Comparison of ENCODE assay signal across 18 cellular contexts in the genomic region with DNA sequence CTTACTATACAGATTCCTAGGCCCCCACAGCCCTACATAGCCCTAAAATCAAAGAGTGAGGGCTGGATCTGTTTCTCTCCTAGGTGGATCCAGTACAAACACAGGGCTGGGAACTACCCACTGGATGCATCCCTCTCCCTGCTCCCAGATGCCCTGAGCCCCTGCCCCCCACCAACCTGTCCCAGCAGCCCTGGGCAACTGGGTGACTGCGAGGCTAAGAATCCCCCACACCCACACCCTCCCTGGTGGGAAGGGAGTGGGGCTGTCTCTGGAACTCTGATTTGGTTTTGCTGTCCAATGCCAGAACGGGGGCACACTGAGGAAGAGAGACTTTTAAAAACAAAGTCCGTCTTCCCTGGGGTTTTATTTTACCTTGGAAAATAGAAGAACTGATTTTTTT.
A peak's percentile ranks its signal among the peaks of the same experiment; 100 is the strongest.
DNase-seq lines count a peak whose midpoint lies in the region; ATAC-seq and TF ChIP-seq lines count a peak whose summit lies in the region.
"Had no signal": no experiment of that assay in that cellular context is flagged by ENCODE, and none has a peak within 500 bp of the region (broad histone marks: within the 10 kb centered on the region; RNA-seq: fewer than 3 reads in every experiment).

No MANE protein-coding gene starts in this region.

- WGBS in right cardiac atrium: 89% methylated on average over 3 of the region's 3 CpGs

- H3K27me3 ChIP-seq in right cardiac atrium (ENCODE audit: control insufficient read depth, insufficient read depth) (no peaks in the 10 kb centered on the region), PC-3 (ENCODE audit: low read length) (no peaks in the 10 kb centered on the region)
- H3K27me3 ChIP-seq: heart left ventricle had no signal

- H3F3A ChIP-seq in PC-3 (ENCODE audit: low read length, unreplicated experiment): no peaks in the 10 kb centered on the region

- H3K27me3 Mint-ChIP-seq in activated naive CD8-positive, alpha-beta T cell treated with anti-CD3 and anti-CD28 coated beads, Interleukin-2, amount 10 ng/mL, durations not matched to agents 7 days and 5 days: no peaks in the 10 kb centered on the region
- H3K27me3 Mint-ChIP-seq in nephron (ENCODE audit: low read depth): no peaks in the 10 kb centered on the region
- H3K27me3 Mint-ChIP-seq: type B pancreatic cell had no signal

- ATAC-seq in right cardiac atrium: no peak
- ATAC-seq in Right ventricle myocardium superior (ENCODE audit: poor library complexity): no peak
- ATAC-seq in activated naive CD8-positive, alpha-beta T cell treated with anti-CD3 and anti-CD28 coated beads, Interleukin-2, amount 10 ng/mL, durations not matched to agents 7 days and 5 days (ENCODE audit: low read depth): no peak
- no peak for ATAC-seq in PC-3
- no peak for ATAC-seq in GM19328 (IDR thresholded peaks at IDR 0.05; ENCODE audit: unreplicated experiment)
- ATAC-seq: heart left ventricle, K562 had no signal

- H3K27ac ChIP-seq in right cardiac atrium (ENCODE audit: low read length) (no peak overlapping the region), PC-3 (ENCODE audit: low read length) (no peak overlapping the region)

- H3K4me1 ChIP-seq in right cardiac atrium (ENCODE audit: control insufficient read depth, insufficient read depth, low read length) (peaks cover 15% of the 10 kb centered on the region), PC-3 (ENCODE audit: insufficient read depth, low read length) (peaks cover 43% of the 10 kb centered on the region)

- POLR2A ChIA-PET in activated naive CD8-positive, alpha-beta T cell treated with anti-CD3 and anti-CD28 coated beads, Interleukin-2, amount 10 ng/mL, durations not matched to agents 7 days and 5 days (lab: Charles Lee): no interaction called here
- POLR2A ChIA-PET in PC-3 (lab: Charles Lee; ENCODE audit: unreplicated experiment): no interaction called here

- no peak overlapping the region for H3K4me2 ChIP-seq in PC-3 (ENCODE audit: low read length)

- H3K9me3 Mint-ChIP-seq in activated naive CD8-positive, alpha-beta T cell treated with anti-CD3 and anti-CD28 coated beads, Interleukin-2, amount 10 ng/mL, durations not matched to agents 7 days and 5 days: no peaks in the 10 kb centered on the region
- no peaks in the 10 kb centered on the region for H3K9me3 Mint-ChIP-seq in nephron
- H3K9me3 Mint-ChIP-seq: activated T-helper 2 cell treated with anti-CD3 and anti-CD28 coated beads, Interferon-gamma antibody, Interleukin-2, Interleukin-4, amounts not matched to agents 10 μg/mL and 5 μg/mL and 100 μg/mL, durations not matched to agents 14 hours and 24 hours and 36 hours; type B pancreatic cell had no signal

- no peak overlapping the region for H3K9ac ChIP-seq in PC-3 (ENCODE audit: low read length)

- no peaks in the 10 kb centered on the region for H3K36me3 Mint-ChIP-seq in activated naive CD8-positive, alpha-beta T cell treated with anti-CD3 and anti-CD28 coated beads, Interleukin-2, amount 10 ng/mL, durations not matched to agents 7 days and 5 days
- H3K36me3 Mint-ChIP-seq in nephron (ENCODE audit: low read depth): no peaks in the 10 kb centered on the region

- CTCF ChIA-PET in PC-3 (lab: Charles Lee): no interaction called here

- H3K4me1 Mint-ChIP-seq in activated naive CD8-positive, alpha-beta T cell treated with anti-CD3 and anti-CD28 coated beads, Interleukin-2, amount 10 ng/mL, durations not matched to agents 7 days and 5 days: peaks cover 64% of the 10 kb centered on the region
- H3K4me1 Mint-ChIP-seq in nephron: peaks cover 83% of the 10 kb centered on the region

- H3K9me3 ChIP-seq in right cardiac atrium (ENCODE audit: control insufficient read depth, low read length): no peaks in the 10 kb centered on the region
- H3K9me3 ChIP-seq in PC-3 (ENCODE audit: low read length): no peaks in the 10 kb centered on the region
- H3K9me3 ChIP-seq: heart left ventricle had no signal

- intact Hi-C loops in right cardiac atrium (cut with DNase I): loop anchor here in 1 of 4 donors (10.0 kb wide), 1 partner anchor 107 kb away; no protein-coding TSS in a partner anchor
- intact Hi-C loops in Right ventricle myocardium superior (cut with DNase I): loop anchor here (10.0 kb wide), 1 partner anchor 107 kb away; no protein-coding TSS in a partner anchor
- intact Hi-C loops in PC-3 (cut with micrococcal nuclease): no loop called here

- peak overlapping the region; percentile 71 for H3K27ac Mint-ChIP-seq in activated naive CD8-positive, alpha-beta T cell treated with anti-CD3 and anti-CD28 coated beads, Interleukin-2, amount 10 ng/mL, durations not matched to agents 7 days and 5 days
- H3K27ac Mint-ChIP-seq in nephron: peak overlapping the region; percentile 62 to 83 (median 68)
- H3K27ac Mint-ChIP-seq: activated T-helper 2 cell treated with anti-CD3 and anti-CD28 coated beads, Interferon-gamma antibody, Interleukin-2, Interleukin-4, amounts not matched to agents 10 μg/mL and 5 μg/mL and 100 μg/mL, durations not matched to agents 14 hours and 24 hours and 36 hours; type B pancreatic cell had no signal

- H3K9me2 ChIP-seq in PC-3 (replicated peaks; ENCODE audit: low read length): no peaks in the 10 kb centered on the region

- H3K36me3 ChIP-seq in PC-3 (ENCODE audit: low read depth, low read length): no peaks in the 10 kb centered on the region
- H3K36me3 ChIP-seq: heart left ventricle had no signal

- H3K4me3 Mint-ChIP-seq in activated naive CD8-positive, alpha-beta T cell treated with anti-CD3 and anti-CD28 coated beads, Interleukin-2, amount 10 ng/mL, durations not matched to agents 7 days and 5 days: no peak overlapping the region
- no peak overlapping the region for H3K4me3 Mint-ChIP-seq in nephron
- H3K4me3 Mint-ChIP-seq: type B pancreatic cell had no signal

- H3K4me3 ChIP-seq in right cardiac atrium (ENCODE audit: low read length): no peak overlapping the region
- H3K4me3 ChIP-seq in PC-3 (ENCODE audit: low read length): no peak overlapping the region
- H3K4me3 ChIP-seq: heart left ventricle, K562 had no signal

- DNase-seq in right cardiac atrium (peak in 2 of 3 donors; percentile 9 to 32), Right ventricle myocardium superior (no peak), PC-3 (no peak), GDM1 (lab: John Stamatoyannopoulos, UW) (no peak)
- peak; percentile 17 for DNase-seq in activated naive CD8-positive, alpha-beta T cell treated with anti-CD3 and anti-CD28 coated beads, Interleukin-2, amount 10 ng/mL, durations not matched to agents 7 days and 5 days
- DNase-seq: activated CD4-positive, CD25-positive, alpha-beta regulatory T cell; amygdala; cerebellar nuclear complex; mesendoderm; NCI-H1694 treated with DMSO at 0.1 percent for 48 hours; NCI-H345; stimulated activated naive CD4-positive, alpha-beta T cell treated with Interleukin-2 at 50 U/mL for 16 hours had no signal

- no TSS peak for BruUV-seq in PC-3 (replicated peaks; lab: Mats Ljungman, UMichigan)

- no peak for TF ChIP-seq CTCF in nephron (IDR thresholded peaks at IDR 0.05; ENCODE audit: unreplicated experiment in 3 of 3)
- no peak for TF ChIP-seq CTCF in PC-3 (conservative IDR thresholded peaks at IDR 0.05; ENCODE audit: low read depth, low read length)

- no peak overlapping the region for H2AFZ ChIP-seq in PC-3 (ENCODE audit: low read length)

- H3K79me2 ChIP-seq in PC-3 (ENCODE audit: low read length): no peaks in the 10 kb centered on the region

- H4K20me1 ChIP-seq in PC-3 (ENCODE audit: low read length): no peaks in the 10 kb centered on the region

Comparison
In these comparisons a context has a peak if more than half of its experiments do, and no peak if none do; other contexts are left out.
1. DNase-seq: peak in right cardiac atrium (2 of 3) and activated naive CD8-positive, alpha-beta T cell treated with anti-CD3 and anti-CD28 coated beads, Interleukin-2, amount 10 ng/mL, durations not matched to agents 7 days and 5 days (single experiment); none in Right ventricle myocardium superior (single experiment), PC-3 (single experiment) and GDM1 (single experiment).